ENCODE assay signal across 37 cellular contexts in genomic region chr12:56914256-56914655, GRCh38. TPM values are rescaled to one million over a fixed set of nuclear protein-coding genes. Genes with fewer than 3 reads are reported as not detected.
"Had no signal": no experiment of that assay in that cellular context is flagged by ENCODE, and none has a peak within 500 bp of the region (broad histone marks: within the 10 kb centered on the region; RNA-seq: fewer than 3 reads in every experiment).

No MANE protein-coding gene starts in this region.

- H3K4me3 ChIP-seq: ascending aorta, breast epithelium, cardiac muscle cell, coronary artery, dorsolateral prefrontal cortex, esophagus muscularis mucosa, gastroesophageal sphincter, heart right ventricle, hepatocyte had no signal

- DNase-seq: activated B cell treated with CpG ODN at 0.5 μM for 24 hours; activated CD4-positive, alpha-beta memory T cell treated with anti-CD3 and anti-CD28 coated beads for 36 hours; activated CD4-positive, alpha-beta T cell treated with anti-CD3 and anti-CD28 coated beads for 48 hours; activated CD4-positive, alpha-beta T cell treated with anti-CD3 and anti-CD28 coated beads, Interleukin-2, amount 50 U/mL, for 1 hour; activated CD8-positive, alpha-beta memory T cell treated with anti-CD3 and anti-CD28 coated beads, Interleukin-2, amount 10 ng/mL, durations not matched to agents 7 days and 5 days; activated CD8-positive, alpha-beta memory T cell treated with anti-CD3 and anti-CD28 coated beads, Interleukin-2, amount 50 U/mL, for 48 hours; activated CD8-positive, alpha-beta T cell treated with anti-CD3 and anti-CD28 coated beads, Interleukin-2, amount 10 ng/mL, durations not matched to agents 7 days and 5 days; activated gamma-delta T cell; activated naive CD4-positive, alpha-beta T cell; activated naive CD4-positive, alpha-beta T cell treated with anti-CD3 and anti-CD28 coated beads, Interleukin-2, amount 10 ng/mL, durations not matched to agents 7 days and 5 days; activated naive CD8-positive, alpha-beta T cell treated with anti-CD3 and anti-CD28 coated beads, Interleukin-2, amount 10 ng/mL, durations not matched to agents 7 days and 5 days; activated T-cell treated with anti-CD3 and anti-CD28 coated beads for 4 hours; activated T-cell treated with anti-CD3 and anti-CD28 coated beads, Interleukin-2, amount 50 U/mL, for 24 hours; activated T-cell treated with anti-CD3 and anti-CD28 coated beads, Interleukin-2, amount 50 U/mL, for 72 hours; central memory CD4-positive, alpha-beta T cell; cerebellar nuclear complex; dorsolateral prefrontal cortex; effector memory CD4-positive, alpha-beta T cell; endodermal cell; erythroblast; foreskin keratinocyte; heart right ventricle; T-helper 1 cell; T-helper 17 cell; T1000 had no signal

- H3K9me3 ChIP-seq: ascending aorta had no signal

- H3K27ac ChIP-seq: ascending aorta, breast epithelium, cardiac muscle cell, coronary artery, dorsolateral prefrontal cortex, esophagus muscularis mucosa, foreskin keratinocyte, gastroesophageal sphincter, heart right ventricle, hepatocyte, VCaP had no signal

- H3K4me1 ChIP-seq: ascending aorta, breast epithelium, esophagus muscularis mucosa, foreskin keratinocyte, gastroesophageal sphincter, heart right ventricle had no signal

- H3K27me3 ChIP-seq: ascending aorta, breast epithelium, cardiac muscle cell, esophagus muscularis mucosa, hepatocyte had no signal

- ATAC-seq: activated CD4-positive, CD25-positive, alpha-beta regulatory T cell treated with anti-CD3 and anti-CD28 coated beads, Interleukin-2, amount 50 U/mL, for 24 hours; activated CD8-positive, alpha-beta memory T cell treated with anti-CD3 and anti-CD28 coated beads, Interleukin-2, amount 10 ng/mL, durations not matched to agents 7 days and 5 days; activated CD8-positive, alpha-beta T cell treated with anti-CD3 and anti-CD28 coated beads, Interleukin-2, amount 10 ng/mL, durations not matched to agents 7 days and 5 days; activated naive CD4-positive, alpha-beta T cell treated with anti-CD3 and anti-CD28 coated beads, Interleukin-2, amount 50 U/mL, for 72 hours; activated T-cell treated with anti-CD3 and anti-CD28 coated beads, Interleukin-2, amount 50 U/mL, for 72 hours; foreskin keratinocyte; gastroesophageal sphincter; heart right ventricle; T-helper 17 cell had no signal

- H3K36me3 ChIP-seq: ascending aorta, breast epithelium, cardiac muscle cell, esophagus muscularis mucosa, gastroesophageal sphincter, heart right ventricle had no signal

RNA-seq across cellular contexts. Expression of gene SDR9C7, which starts 20.0 kb away (rescaled TPM):
- total RNA-seq: activated B cell treated with CpG ODN at 0.5 μM for 24 hours; activated CD4-positive, alpha-beta memory T cell treated with anti-CD3 and anti-CD28 coated beads for 36 hours; activated CD8-positive, alpha-beta memory T cell treated with anti-CD3 and anti-CD28 coated beads for 36 hours; activated CD8-positive, alpha-beta memory T cell treated with anti-CD3 and anti-CD28 coated beads, Interleukin-2, amount 10 ng/mL, durations not matched to agents 7 days and 5 days; activated CD8-positive, alpha-beta T cell treated with anti-CD3 and anti-CD28 coated beads, Interleukin-2, amount 10 ng/mL, durations not matched to agents 7 days and 5 days; activated naive CD4-positive, alpha-beta T cell treated with anti-CD3 and anti-CD28 coated beads, Interleukin-2, amount 50 U/mL, for 72 hours; activated naive CD8-positive, alpha-beta T cell treated with anti-CD3 and anti-CD28 coated beads, Interleukin-2, amount 10 ng/mL, durations not matched to agents 7 days and 5 days; ascending aorta; breast epithelium; endodermal cell; gastroesophageal sphincter; glomerular endothelial cell; hepatocyte; T-helper 17 cell had no signal
- polyA plus RNA-seq: hepatocyte had no signal

RNA-seq across cellular contexts. Expression of gene RDH16, which starts 43.2 kb away (rescaled TPM):
- total RNA-seq: glomerular endothelial cell had no signal
